ENCODE assay signal across 24 cellular contexts in the genomic region with DNA sequence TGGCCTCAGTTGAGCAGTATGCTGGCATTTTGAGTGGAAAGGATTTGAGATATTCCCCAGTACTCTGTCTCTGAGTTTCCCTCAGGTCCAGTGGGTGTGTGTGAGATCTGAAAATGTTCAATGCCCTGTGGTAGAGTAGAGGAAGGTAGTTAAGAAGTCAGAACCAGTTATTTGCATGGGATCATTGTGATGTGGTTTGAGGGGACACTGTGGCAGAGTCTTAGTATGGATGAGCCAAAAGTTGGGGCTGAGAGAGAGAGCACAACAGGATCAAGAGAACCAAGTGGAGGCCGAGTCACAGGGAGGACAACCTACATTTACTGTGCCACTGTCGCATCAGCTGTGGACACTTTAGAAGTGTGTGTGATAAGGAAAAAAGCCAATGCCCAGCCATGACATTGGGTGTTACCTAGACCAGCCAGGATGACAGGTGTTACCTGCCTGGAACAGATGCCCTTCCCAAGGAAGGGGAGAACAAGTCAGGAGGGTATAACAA.
A peak's percentile ranks its signal among the peaks of the same experiment; 100 is the strongest.
DNase-seq lines count a peak whose midpoint lies in the region; ATAC-seq and TF ChIP-seq lines count a peak whose summit lies in the region.
"Had no signal": no experiment of that assay in that cellular context is flagged by ENCODE, and none has a peak within 500 bp of the region (broad histone marks: within the 10 kb centered on the region; RNA-seq: fewer than 3 reads in every experiment).

No MANE protein-coding gene starts in this region.

- H3K9me3 Mint-ChIP-seq in T-helper 1 cell treated with Interleukin-12 subunit alpha and Interleukin-12 subunit beta and Interleukin-4 antibody, amounts not matched to agents 30 μg/mL and 1 μg/mL, for 36 hours: peaks cover 4% of the 10 kb centered on the region
- H3K9me3 Mint-ChIP-seq: CD4-positive, alpha-beta T cell had no signal

- no peaks in the 10 kb centered on the region for H3K9me3 ChIP-seq in SJSA1 (replicated peaks)
- no peaks in the 10 kb centered on the region for H3K9me3 ChIP-seq in esophagus muscularis mucosa
- H3K9me3 ChIP-seq: body of pancreas, left lung, stomach, thyroid gland had no signal

- peak overlapping the region; percentile 4 for H3K4me3 Mint-ChIP-seq in T-helper 1 cell treated with Interleukin-12 subunit alpha and Interleukin-12 subunit beta and Interleukin-4 antibody, amounts not matched to agents 30 μg/mL and 1 μg/mL, for 36 hours
- H3K4me3 Mint-ChIP-seq: CD4-positive, alpha-beta T cell had no signal

- TF ChIP-seq CTCF in GM06990 (IDR thresholded peaks at IDR 0.05; ENCODE audit: insufficient read depth, low read length, poor library complexity, severe bottlenecking) (no peak), esophagus muscularis mucosa (IDR thresholded peaks at IDR 0.05) (no peak)

- H3K27me3 ChIP-seq in GM06990 (replicated peaks; ENCODE audit: control insufficient read depth, insufficient read depth, low read length): no peaks in the 10 kb centered on the region
- H3K27me3 ChIP-seq in SJSA1 (replicated peaks): no peaks in the 10 kb centered on the region
- H3K27me3 ChIP-seq in esophagus muscularis mucosa: no peaks in the 10 kb centered on the region
- H3K27me3 ChIP-seq: body of pancreas, left lung, stomach, thyroid gland had no signal

- WGBS in esophagus muscularis mucosa: 97% methylated on average over 2 of the region's 2 CpGs

- peaks cover 32% of the 10 kb centered on the region for H3K4me1 Mint-ChIP-seq in T-helper 1 cell treated with Interleukin-12 subunit alpha and Interleukin-12 subunit beta and Interleukin-4 antibody, amounts not matched to agents 30 μg/mL and 1 μg/mL, for 36 hours (ENCODE audit: low read depth)

- TF ChIP-seq POLR2A in esophagus muscularis mucosa (IDR thresholded peaks at IDR 0.05; ENCODE audit: low read depth) (no peak), GM18505 (IDR thresholded peaks at IDR 0.05; ENCODE audit: borderline replicate concordance, extremely low read depth, insufficient read depth, insufficient read length) (no peak)

- no peak for ATAC-seq in GM18505 (IDR thresholded peaks at IDR 0.05; ENCODE audit: unreplicated experiment)
- ATAC-seq: body of pancreas, left lung had no signal

- intact Hi-C loops in esophagus muscularis mucosa (cut with DNase I): no loop called here

- H3K4me1 ChIP-seq in SJSA1 (replicated peaks) (peaks cover 68% of the 10 kb centered on the region), esophagus muscularis mucosa (peaks cover 0 to 9% (median 0%) of the 10 kb centered on the region in 4 donors)
- H3K4me1 ChIP-seq: body of pancreas had no signal

- peaks cover 84% of the 10 kb centered on the region for H3K27me3 Mint-ChIP-seq in T-helper 1 cell treated with Interleukin-12 subunit alpha and Interleukin-12 subunit beta and Interleukin-4 antibody, amounts not matched to agents 30 μg/mL and 1 μg/mL, for 36 hours (ENCODE audit: low read depth)

- no peak for TF ChIP-seq EP300 in esophagus muscularis mucosa (IDR thresholded peaks at IDR 0.05)

- H3K4me3 ChIP-seq in GM06990 (replicated peaks; ENCODE audit: low read depth, low read length) (peak overlapping the region; percentile 48), SJSA1 (no peak overlapping the region), esophagus muscularis mucosa (no peak overlapping the region)
- H3K4me3 ChIP-seq: body of pancreas, left lung, stomach, thyroid gland had no signal

- H3K36me3 Mint-ChIP-seq in T-helper 1 cell treated with Interleukin-12 subunit alpha and Interleukin-12 subunit beta and Interleukin-4 antibody, amounts not matched to agents 30 μg/mL and 1 μg/mL, for 36 hours (ENCODE audit: low read depth): peaks cover 5% of the 10 kb centered on the region

- H3K27ac Mint-ChIP-seq in T-helper 1 cell treated with Interleukin-12 subunit alpha and Interleukin-12 subunit beta and Interleukin-4 antibody, amounts not matched to agents 30 μg/mL and 1 μg/mL, for 36 hours: no peak overlapping the region
- H3K27ac Mint-ChIP-seq: CD4-positive, alpha-beta T cell had no signal

- H3K36me3 ChIP-seq in GM06990 (ENCODE audit: control insufficient read depth, insufficient read depth, low read length) (no peaks in the 10 kb centered on the region), SJSA1 (no peaks in the 10 kb centered on the region), esophagus muscularis mucosa (no peaks in the 10 kb centered on the region)
- H3K36me3 ChIP-seq: left lung, stomach, thyroid gland had no signal

- no peak for DNase-seq in T-helper 1 cell
- no peak for DNase-seq in GM06990 (ENCODE audit: extremely low read depth, insufficient read length)
- DNase-seq in SJSA1 (ENCODE audit: low read depth in 1 of 2, low spot score in 2 of 2): peak in 1 of 2 experiments; percentile 32
- peak; percentile 10 for DNase-seq in esophagus muscularis mucosa (ENCODE audit: extremely low spot score)
- no peak for DNase-seq in kidney glomerular epithelial cell (lab: John Stamatoyannopoulos, UW)
- no peak for DNase-seq in COLO829 (ENCODE audit: low spot score)
- DNase-seq: activated CD4-positive, alpha-beta T cell treated with anti-CD3 and anti-CD28 coated beads, Interleukin-2, amount 50 U/mL, for 1 hour; activated effector memory CD4-positive, alpha-beta T cell treated with anti-CD3 and anti-CD28 coated beads, Interleukin-2, amount 50 U/mL, for 16 hours; body of pancreas; CD4-positive, alpha-beta T cell; cerebellar nuclear complex; left lung; NCI-H1417; NCI-H2081; NCI-H345; NCI-H774; occipital lobe; stomach; thyroid gland had no signal

- H3K27ac ChIP-seq in SJSA1 (peak overlapping the region; percentile 64), esophagus muscularis mucosa (replicated peaks in 1 of 4) (no peak overlapping the region)
- H3K27ac ChIP-seq: 22Rv1, body of pancreas, KMS-11, left lung, stomach, thyroid gland, VCaP had no signal
